ENCODE assay signal across 14 cellular contexts in the genomic region with DNA sequence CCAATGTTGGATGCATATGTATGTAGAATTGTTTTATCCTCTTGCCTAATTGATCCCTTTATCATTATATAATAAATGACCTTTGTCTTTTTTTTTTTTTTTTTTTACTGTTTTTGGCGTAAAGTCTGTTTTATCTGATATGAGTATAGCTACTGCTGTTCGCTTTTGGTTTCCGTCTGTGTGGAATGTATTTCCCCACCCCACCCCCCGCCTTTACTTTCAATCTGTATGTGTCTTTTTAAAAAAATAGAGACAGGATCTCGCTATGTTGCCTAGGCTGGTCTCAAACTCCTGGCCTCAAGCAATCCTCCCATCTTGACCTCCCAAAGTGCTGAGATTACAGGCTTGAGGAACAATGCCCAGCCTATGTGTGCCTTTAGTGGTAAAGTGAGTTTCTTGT. TPM values are rescaled to one million over a fixed set of nuclear protein-coding genes. Genes with fewer than 3 reads are reported as not detected.
A peak's percentile ranks its signal among the peaks of the same experiment; 100 is the strongest.
DNase-seq lines count a peak whose midpoint lies in the region; ATAC-seq lines count a peak whose summit lies in the region.
"Had no signal": no experiment of that assay in that cellular context is flagged by ENCODE, and none has a peak within 500 bp of the region (broad histone marks: within the 10 kb centered on the region; RNA-seq: fewer than 3 reads in every experiment).

No MANE protein-coding gene starts in this region.

- peaks cover 73% of the 10 kb centered on the region for H3K4me1 Mint-ChIP-seq in activated CD4-positive, alpha-beta memory T cell treated with anti-CD3 and anti-CD28 coated beads, Interleukin-2, amount 10 ng/mL, durations not matched to agents 7 days and 5 days
- H3K4me1 Mint-ChIP-seq: IgD-negative memory B cell had no signal

- H3K36me3 Mint-ChIP-seq in activated CD4-positive, alpha-beta memory T cell treated with anti-CD3 and anti-CD28 coated beads, Interleukin-2, amount 10 ng/mL, durations not matched to agents 7 days and 5 days (ENCODE audit: low read depth), result peaks cover 19% of the 10 kb centered on the region
- H3K36me3 Mint-ChIP-seq: IgD-negative memory B cell had no signal

- ATAC-seq in GM21390 (IDR thresholded peaks at IDR 0.05; ENCODE audit: unreplicated experiment), result peak; percentile 41
- ATAC-seq: A549 had no signal

- POLR2A ChIA-PET in activated CD4-positive, alpha-beta memory T cell treated with anti-CD3 and anti-CD28 coated beads, Interleukin-2, amount 10 ng/mL, durations not matched to agents 7 days and 5 days (lab: Charles Lee), result interaction anchor here (0.6 to 1.6 kb wide), 9 partner anchors 10 to 66 kb away, joined by 3 to 5 read pairs (median 4); a partner anchor contains a TSS

- CTCF ChIA-PET in activated CD4-positive, alpha-beta memory T cell treated with anti-CD3 and anti-CD28 coated beads, Interleukin-2, amount 10 ng/mL, durations not matched to agents 7 days and 5 days (lab: Charles Lee), result interaction anchor here (1.3 to 1.9 kb wide), 3 partner anchors 12 to 16 kb away, joined by 5 to 6 read pairs (median 6); a partner anchor contains a TSS

- H3K9me3 Mint-ChIP-seq in activated CD4-positive, alpha-beta memory T cell treated with anti-CD3 and anti-CD28 coated beads, Interleukin-2, amount 10 ng/mL, durations not matched to agents 7 days and 5 days, result peaks cover 7% of the 10 kb centered on the region

- H3K27me3 Mint-ChIP-seq in activated CD4-positive, alpha-beta memory T cell treated with anti-CD3 and anti-CD28 coated beads, Interleukin-2, amount 10 ng/mL, durations not matched to agents 7 days and 5 days, result no peaks in the 10 kb centered on the region

- H3K4me3 Mint-ChIP-seq in activated CD4-positive, alpha-beta memory T cell treated with anti-CD3 and anti-CD28 coated beads, Interleukin-2, amount 10 ng/mL, durations not matched to agents 7 days and 5 days, result peak overlapping the region; percentile 72
- H3K4me3 Mint-ChIP-seq: IgD-negative memory B cell had no signal

- peak; percentile 73 for DNase-seq in activated CD4-positive, alpha-beta T cell treated with anti-CD3 and anti-CD28 coated beads for 48 hours
- DNase-seq in activated CD4-positive, alpha-beta T cell treated with anti-CD3 and anti-CD28 coated beads, Interleukin-2, amount 50 U/mL, for 1 hour, result no peak
- peak; percentile 72 for DNase-seq in activated CD4-positive, alpha-beta memory T cell treated with anti-CD3 and anti-CD28 coated beads, Interleukin-2, amount 10 ng/mL, durations not matched to agents 7 days and 5 days
- peak; percentile 59 to 60 for DNase-seq in stimulated activated CD4-positive, alpha-beta T cell treated with anti-CD3 and anti-CD28 coated beads, Interleukin-2, amount 100 ng/mL, for 24 hours
- DNase-seq in DMS153 (lab: John Stamatoyannopoulos, UW), result no peak
- DNase-seq in HCEC 1CT, result no peak
- no peak for DNase-seq in NCI-H82 treated with DMSO at 0.1 percent for 48 hours (lab: John Stamatoyannopoulos, UW; ENCODE audit: unreplicated experiment)
- DNase-seq: caudate nucleus; effector memory CD4-positive, alpha-beta T cell; hypothalamus; NCI-H774 had no signal

- peak overlapping the region; percentile 95 for H3K27ac Mint-ChIP-seq in activated CD4-positive, alpha-beta memory T cell treated with anti-CD3 and anti-CD28 coated beads, Interleukin-2, amount 10 ng/mL, durations not matched to agents 7 days and 5 days
- H3K27ac Mint-ChIP-seq: IgD-negative memory B cell had no signal

RNA-seq across cellular contexts. Expression of a gene that starts 11.3 kb away (rescaled TPM):
- 10 to 100 TPM; 23.6 to 24.6 TPM for total RNA-seq in activated CD4-positive, alpha-beta memory T cell treated with anti-CD3 and anti-CD28 coated beads, Interleukin-2, amount 10 ng/mL, durations not matched to agents 7 days and 5 days

Comparison
In these comparisons a context has a peak if more than half of its experiments do, and no peak if none do; other contexts are left out.
1. DNase-seq: peak in activated CD4-positive, alpha-beta T cell treated with anti-CD3 and anti-CD28 coated beads for 48 hours (single experiment), activated CD4-positive, alpha-beta memory T cell treated with anti-CD3 and anti-CD28 coated beads, Interleukin-2, amount 10 ng/mL, durations not matched to agents 7 days and 5 days (single experiment) and stimulated activated CD4-positive, alpha-beta T cell treated with anti-CD3 and anti-CD28 coated beads, Interleukin-2, amount 100 ng/mL, for 24 hours (2 of 2); none in activated CD4-positive, alpha-beta T cell treated with anti-CD3 and anti-CD28 coated beads, Interleukin-2, amount 50 U/mL, for 1 hour (single experiment), DMS153 (single experiment), HCEC 1CT (single experiment) and NCI-H82 treated with DMSO at 0.1 percent for 48 hours (single experiment).